In genomic region chr1:111619635-111620411, GRCh38 we compare ENCODE assay signal across 1 cellular context.
A peak's percentile ranks its signal among the peaks of the same experiment; 100 is the strongest.
TF ChIP-seq lines count a peak whose summit lies in the region.

RAP1A (plus strand) TSS chr1:111619789; CDS start chr1:111691361, 71,572 bp downstream.

TF ChIP-seq in HEK293, 187 proteins besides CTCF, POLR2A, EP300 and RAD21 (continued from another document):
- TF ChIP-seq KLF17 (tag by site-specific recombination; IDR thresholded peaks at IDR 0.05) (peak; percentile 33; the same call in 1 of the 2 replicates), ZFP3 (tag by site-specific recombination; IDR thresholded peaks at IDR 0.05; ENCODE audit: low read depth) (no peak), ZBTB49 (tag by site-specific recombination; IDR thresholded peaks at IDR 0.05; ENCODE audit: low read depth) (no peak), ZNF629 (tag by site-specific recombination; IDR thresholded peaks at IDR 0.05) (no peak), ZBTB10 (tag by site-specific recombination; IDR thresholded peaks at IDR 0.05) (no peak), ZIC2 (tag by site-specific recombination; IDR thresholded peaks at IDR 0.05) (no peak), ZNF398 (tag by site-specific recombination; IDR thresholded peaks at IDR 0.05) (peak; percentile 94), GLI4 (tag by site-specific recombination; IDR thresholded peaks at IDR 0.05) (no peak), ZNF416 (tag by site-specific recombination; IDR thresholded peaks at IDR 0.05) (no peak)
